6 cellular contexts compared by ENCODE assay signal in genomic region chr1:1001057-1001630, GRCh38. TPM values are rescaled to one million over a fixed set of nuclear protein-coding genes. Genes with fewer than 3 reads are reported as not detected.
DNase-seq lines count a peak whose midpoint lies in the region; ATAC-seq and TF ChIP-seq lines count a peak whose summit lies in the region.

No MANE protein-coding gene starts in this region.

- no peak for TF ChIP-seq POLR2A in Peyer's patch (IDR thresholded peaks at IDR 0.05)

- peak overlapping the region; percentile 31 to 59 (median 57) for H3K4me3 ChIP-seq in Peyer's patch
- H3K4me3 ChIP-seq in iPS-20b (ENCODE audit: low read length): peak overlapping the region; percentile 43; the same call in 1 of the 2 replicates

- H3K4me1 ChIP-seq in Peyer's patch (peaks cover 3 to 60% (median 32%) of the 10 kb centered on the region in 4 donors), iPS-20b (ENCODE audit: insufficient read depth, low read length) (peaks cover 7% of the 10 kb centered on the region; the same call in 1 of the 2 replicates)

- no peaks in the 10 kb centered on the region for H3K36me3 ChIP-seq in Peyer's patch
- H3K36me3 ChIP-seq in iPS-20b (ENCODE audit: insufficient read depth, low read depth, low read length): no peaks in the 10 kb centered on the region

- peak in 1 of 3 donors; percentile 51 for DNase-seq in Peyer's patch

- ATAC-seq in GM19452 (IDR thresholded peaks at IDR 0.05; ENCODE audit: unreplicated experiment): no peak
- ATAC-seq in HG03139 (IDR thresholded peaks at IDR 0.05; ENCODE audit: unreplicated experiment): no peak
- no peak for ATAC-seq in HG02610 (IDR thresholded peaks at IDR 0.05; ENCODE audit: unreplicated experiment)

- no peaks in the 10 kb centered on the region for H3K9me3 ChIP-seq in Peyer's patch
- no peaks in the 10 kb centered on the region for H3K9me3 ChIP-seq in iPS-20b (ENCODE audit: insufficient read depth, low read depth, low read length)

- TF ChIP-seq CTCF in 22Rv1 (IDR thresholded peaks at IDR 0.05): no peak
- no peak for TF ChIP-seq CTCF in Peyer's patch (IDR thresholded peaks at IDR 0.05)

- H3K27me3 ChIP-seq in Peyer's patch (peaks cover 0 to 30% of the 10 kb centered on the region in 2 donors), iPS-20b (ENCODE audit: insufficient read depth, low read length) (peaks cover 94% of the 10 kb centered on the region)

- H3K27ac ChIP-seq in 22Rv1 (peak overlapping the region; percentile 99), Peyer's patch (peak overlapping the region; percentile 74 to 93 (median 84)), iPS-20b (ENCODE audit: low read length) (no peak overlapping the region)

- no peak overlapping the region for H3K9ac ChIP-seq in iPS-20b (ENCODE audit: low read depth, low read length)

RNA-seq across cellular contexts. Expression of gene HES4, which starts 1.2 kb away (rescaled TPM):
- 10 to 100 TPM in 2 of 4 donors, 1 to 10 TPM in 2; 3.9 to 12.4 (median 7.7) TPM for total RNA-seq in Peyer's patch

RNA-seq across cellular contexts. Expression of gene ISG15, which starts 12.2 kb away (rescaled TPM):
- total RNA-seq in Peyer's patch: 10 to 100 TPM; 17.0 to 91.6 (median 40.1) TPM

RNA-seq across cellular contexts. Expression of gene AGRN, which starts 18.8 kb away (rescaled TPM):
- 100 to 1,000 TPM in 1 of 4 donors, 10 to 100 TPM in 3; 33.0 to 103 (median 41.4) TPM for total RNA-seq in Peyer's patch

RNA-seq across cellular contexts. Expression of gene PERM1, which starts 19.3 kb away (rescaled TPM):
- under 1 TPM in 1 of 4 donors, not detected in 3; 0.35 TPM for total RNA-seq in Peyer's patch

RNA-seq across cellular contexts. Expression of gene PLEKHN1, which starts 34.9 kb away (rescaled TPM):
- under 1 TPM in 3 of 4 donors, not detected in 1; 0.40 to 0.83 (median 0.47) TPM for total RNA-seq in Peyer's patch
